19 cellular contexts compared by ENCODE assay signal in genomic region chr9:125271081-125271480, GRCh38. TPM values are rescaled to one million over a fixed set of nuclear protein-coding genes. Genes with fewer than 3 reads are reported as not detected.
A peak's percentile ranks its signal among the peaks of the same experiment; 100 is the strongest.
DNase-seq lines count a peak whose midpoint lies in the region; ATAC-seq, FAIRE-seq and TF ChIP-seq lines count a peak whose summit lies in the region.
"Had no signal": no experiment of that assay in that cellular context is flagged by ENCODE, and none has a peak within 500 bp of the region (broad histone marks: within the 10 kb centered on the region; RNA-seq: fewer than 3 reads in every experiment).

No MANE protein-coding gene starts in this region.

- H2AFZ ChIP-seq in GM12878 (ENCODE audit: control insufficient read depth, low read depth, low read length) (no peak overlapping the region), smooth muscle cell (ENCODE audit: low read depth) (no peak overlapping the region)

- H3K4me1 Mint-ChIP-seq in CD4-positive, alpha-beta memory T cell: peaks cover 21 to 54% (median 31%) of the 10 kb centered on the region in 4 donors

- in situ Hi-C loops in GM12878 (cut with MboI): no loop called here

- no peak overlapping the region for H3K9ac ChIP-seq in GM12878 (ENCODE audit: control insufficient read depth, insufficient read depth, low read length)
- no peak overlapping the region for H3K9ac ChIP-seq in smooth muscle cell (ENCODE audit: low read depth)

- POLR2A ChIA-PET in GM12878 (lab: Charles Lee): no interaction called here
- POLR2A ChIA-PET in CD4-positive, alpha-beta memory T cell (lab: Charles Lee; ENCODE audit: partially characterized antibody): no interaction called here

- TF ChIP-seq EP300 in GM12878 (IDR thresholded peaks at IDR 0.05; ENCODE audit: borderline replicate concordance in 1 of 2, control insufficient read depth in 1 of 2, low read depth in 2 of 2, low read length in 2 of 2): no peak

- H3K27me3 ChIP-seq in GM12878 (replicated peaks in 1 of 2; ENCODE audit: control insufficient read depth in 2 of 2, insufficient read depth in 2 of 2, low read length in 1 of 2) (no peaks in the 10 kb centered on the region), esophagus squamous epithelium (no peaks in the 10 kb centered on the region), smooth muscle cell (ENCODE audit: low read depth) (no peaks in the 10 kb centered on the region)
- no peaks in the 10 kb centered on the region for H3K27me3 ChIP-seq in CD4-positive, alpha-beta memory T cell (ENCODE audit: insufficient read depth, low read length)
- H3K27me3 ChIP-seq: BE2C, SJCRH30 had no signal

- peaks cover 21 to 35% of the 10 kb centered on the region in 2 donors for H3K36me3 Mint-ChIP-seq in CD4-positive, alpha-beta memory T cell

- H3K79me2 ChIP-seq in GM12878 (ENCODE audit: control insufficient read depth, insufficient read depth, low read length) (peaks cover 45% of the 10 kb centered on the region), smooth muscle cell (ENCODE audit: low read depth) (peaks cover 99% of the 10 kb centered on the region)

- TF ChIP-seq CTCF in GM12878 (IDR thresholded peaks at IDR 0.05 in 2 of 3, conservative IDR thresholded peaks at IDR 0.05 in 1 of 3; ENCODE audit: control insufficient read depth in 2 of 3, extremely low read depth in 1 of 3, insufficient read depth in 1 of 3, low read depth in 3 of 3, low read length in 3 of 3): no peak
- no peak for TF ChIP-seq CTCF in esophagus squamous epithelium (IDR thresholded peaks at IDR 0.05)
- no peak for TF ChIP-seq CTCF in smooth muscle cell (IDR thresholded peaks at IDR 0.05; ENCODE audit: borderline replicate concordance, insufficient read depth, poor library complexity, severe bottlenecking)

- CTCF ChIA-PET in GM12878 (lab: Yijun Ruan, JAX): no interaction called here
- CTCF ChIA-PET in CD4-positive, alpha-beta memory T cell (lab: Charles Lee; ENCODE audit: partially characterized antibody): no interaction called here

- no peaks in the 10 kb centered on the region for H3K9me3 Mint-ChIP-seq in CD4-positive, alpha-beta memory T cell
- H3K9me3 Mint-ChIP-seq: CD4-positive, alpha-beta T cell; HFFc6; IgD-negative memory B cell had no signal

- RAD21 ChIA-PET in GM12878 (lab: Charles Lee; ENCODE audit: unreplicated experiment): no interaction called here

- DNase-seq in HPDE6-E6E7 (ENCODE audit: extremely low spot score) (peak; percentile 23), GM12878 (ENCODE audit: low read depth, low spot score) (no peak), esophagus squamous epithelium (lab: John Stamatoyannopoulos, UW) (no peak), smooth muscle cell (lab: John Stamatoyannopoulos, UW; ENCODE audit: unreplicated experiment) (no peak), NCI-H146 treated with DMSO at 0.1 percent for 48 hours (lab: John Stamatoyannopoulos, UW; ENCODE audit: unreplicated experiment) (no peak)
- no peak for DNase-seq in CD4-positive, alpha-beta memory T cell
- DNase-seq: BE2C; CD4-positive, alpha-beta T cell; GOT3; HFFc6; NCI-H1105 treated with DMSO at 0.1 percent for 48 hours; NCI-H187; NCI-H226; NCI-H526; NK-92 treated with Interleukin-12 subunit alpha and Interleukin-12 subunit beta, amount 100 ng/mL, for 24 hours; OCI-M1; SJCRH30 had no signal

- ATAC-seq in GM12878 (no peak), HG02763 (IDR thresholded peaks at IDR 0.05; ENCODE audit: unreplicated experiment) (no peak)

- no peaks in the 10 kb centered on the region for H4K20me1 ChIP-seq in GM12878 (ENCODE audit: control insufficient read depth, insufficient read depth)
- peaks cover 97% of the 10 kb centered on the region for H4K20me1 ChIP-seq in smooth muscle cell (ENCODE audit: low read depth)

- H3K4me1 ChIP-seq in GM12878 (ENCODE audit: control insufficient read depth, insufficient read depth, low read length): no peaks in the 10 kb centered on the region; the same call in 1 of the 2 replicates
- H3K4me1 ChIP-seq in esophagus squamous epithelium: peaks cover 11 to 88% (median 33%) of the 10 kb centered on the region in 3 donors
- H3K4me1 ChIP-seq in smooth muscle cell (ENCODE audit: low read depth): no peaks in the 10 kb centered on the region
- peaks cover 17% of the 10 kb centered on the region for H3K4me1 ChIP-seq in CD4-positive, alpha-beta memory T cell (ENCODE audit: insufficient read depth, low read length)
- H3K4me1 ChIP-seq: BE2C, SJCRH30 had no signal

- TF ChIP-seq POLR2A in GM12878 (IDR thresholded peaks at IDR 0.05; ENCODE audit: low read depth, low read length) (no peak), esophagus squamous epithelium (IDR thresholded peaks at IDR 0.05) (no peak)

- H3K27ac ChIP-seq in GM12878 (ENCODE audit: control insufficient read depth, insufficient read depth): no peak overlapping the region
- H3K27ac ChIP-seq in esophagus squamous epithelium: peak overlapping the region in 3 of 4 donors; percentile 52 to 74 (median 68)
- peak overlapping the region; percentile 76 for H3K27ac ChIP-seq in smooth muscle cell (ENCODE audit: low read depth)
- H3K27ac ChIP-seq in CD4-positive, alpha-beta memory T cell (ENCODE audit: low read depth, low read length): no peak overlapping the region
- H3K27ac ChIP-seq: SJCRH30 had no signal

- H3K27me3 Mint-ChIP-seq in CD4-positive, alpha-beta memory T cell: no peaks in the 10 kb centered on the region
- H3K27me3 Mint-ChIP-seq: CD4-positive, alpha-beta T cell; IgD-negative memory B cell had no signal

- intact Hi-C loops in GM12878 (cut with micrococcal nuclease; ENCODE audit: unreplicated experiment) (no loop called here), esophagus squamous epithelium (cut with DNase I) (no loop called here)
- intact Hi-C loops in CD4-positive, alpha-beta memory T cell (cut with micrococcal nuclease): no loop called here

- TF ChIP-seq RAD21 in GM12878 (IDR thresholded peaks at IDR 0.05; ENCODE audit: insufficient read depth, low read depth, low read length): no peak

- H3K36me3 ChIP-seq in GM12878 (ENCODE audit: control insufficient read depth in 2 of 2, insufficient read depth in 2 of 2, low read length in 1 of 2) (peaks cover 0 to 12% of the 10 kb centered on the region in 2 experiments; a peak in 2 of 4 replicates), esophagus squamous epithelium (peaks cover 0 to 18% (median 0%) of the 10 kb centered on the region in 3 donors), smooth muscle cell (ENCODE audit: low read depth) (no peaks in the 10 kb centered on the region)
- no peaks in the 10 kb centered on the region for H3K36me3 ChIP-seq in CD4-positive, alpha-beta memory T cell (ENCODE audit: insufficient read depth, low read length)

- BruUV-seq in GM12878 (replicated peaks; lab: Mats Ljungman, UMichigan): TSS peak; percentile 44

- no peak overlapping the region for H3K4me2 ChIP-seq in GM12878 (ENCODE audit: control insufficient read depth, insufficient read depth)
- no peak overlapping the region for H3K4me2 ChIP-seq in smooth muscle cell

- no peaks in the 10 kb centered on the region for H3F3A ChIP-seq in smooth muscle cell (ENCODE audit: low read depth)

- H3K4me3 ChIP-seq in GM12878: no peak overlapping the region
- H3K4me3 ChIP-seq in esophagus squamous epithelium: no peak overlapping the region
- no peak overlapping the region for H3K4me3 ChIP-seq in smooth muscle cell
- H3K4me3 ChIP-seq in CD4-positive, alpha-beta memory T cell (ENCODE audit: low read length in 2 of 2): no peak overlapping the region
- H3K4me3 ChIP-seq: SJCRH30 had no signal

- SMC1A ChIA-PET in GM12878 (lab: Charles Lee; ENCODE audit: uncharacterized antibody, unreplicated experiment): no interaction called here

- no peak overlapping the region for H3K27ac Mint-ChIP-seq in CD4-positive, alpha-beta memory T cell
- H3K27ac Mint-ChIP-seq: CD4-positive, alpha-beta T cell; HFFc6 had no signal

- no peak for FAIRE-seq in GM12878 (lab: Jason Lieb, UNC)

- H3K9me3 ChIP-seq in GM12878 (replicated peaks; ENCODE audit: control insufficient read depth, insufficient read depth, low read length) (no peaks in the 10 kb centered on the region), esophagus squamous epithelium (no peaks in the 10 kb centered on the region), smooth muscle cell (replicated peaks; ENCODE audit: low read depth) (no peaks in the 10 kb centered on the region)
- H3K9me3 ChIP-seq in CD4-positive, alpha-beta memory T cell (ENCODE audit: control insufficient read depth in 1 of 2, low read length in 2 of 2): no peaks in the 10 kb centered on the region
- H3K9me3 ChIP-seq: BE2C, SJCRH30 had no signal

- H3K4me3 Mint-ChIP-seq in CD4-positive, alpha-beta memory T cell: peak overlapping the region in 1 of 8 donors; percentile 24
- H3K4me3 Mint-ChIP-seq: CD4-positive, alpha-beta T cell; HFFc6; IgD-negative memory B cell had no signal

- 86% methylated on average over 5 of the region's 5 CpGs for WGBS in GM12878 (ENCODE audit: insufficient coverage, insufficient replicate concordance, low lambda C conversion rate, missing lambda C conversion rate)
- 30 to 35% methylated on average over 5 of the region's 5 CpGs for WGBS in esophagus squamous epithelium, 2 donors
- WGBS in smooth muscle cell (ENCODE audit: low lambda C conversion rate): 81% methylated on average over 5 of the region's 5 CpGs

RNA-seq across cellular contexts. Expression of gene GAPVD1, which starts 9.5 kb away (rescaled TPM):
- 170 and 181 TPM in 2 replicates for total RNA-seq in GM12878 (2013; cell fraction: nucleolus; rRNA removed)
- 30.4 and 31.2 TPM in 2 replicates for total RNA-seq in GM12878 (2014; rRNA removed)
- 27.6 and 31.6 TPM in 2 replicates for total RNA-seq in GM12878 (2014; rRNA removed; fragmentation: Illumina TruSeq; extraction: Trizol)
- 29.6 and 30.1 TPM in 2 replicates for total RNA-seq in GM12878 (2021)
- polyA plus RNA-seq in GM12878 (2011; ENCODE audit: low read depth): 9.3 TPM
- polyA plus RNA-seq in GM12878 (2011; rRNA removed): 15.9 and 17.8 TPM in 2 replicates
- 10.1 and 14.8 TPM in 2 replicates for polyA plus RNA-seq in GM12878 (2011; cell fraction: cytosol; rRNA removed)
- 23.3 and 24.5 TPM in 2 replicates for polyA plus RNA-seq in GM12878 (2011; cell fraction: nucleus; rRNA removed)
- 10.3 and 11.8 TPM in 2 replicates for polyA plus RNA-seq in GM12878 (2012)
- polyA plus RNA-seq in GM12878 (2014; fragmentation: Illumina TruSeq; extraction: Trizol): 22.1 and 23.3 TPM in 2 replicates
- 1 to 10 TPM; 4.3 to 5.2 TPM for polyA plus RNA-seq in GM12878 (2014; fragmentation: Nextera tagmentation; extraction: Ambion mirVana)
- polyA plus RNA-seq in GM12878 (2014; rRNA removed): 16.1 and 17.4 TPM in 2 replicates
- polyA plus RNA-seq in GM12878 (2016; fragmentation: Nextera tagmentation; extraction: Ambion mirVana): 10 to 100 TPM; 35.2 to 36.6 TPM
- polyA minus RNA-seq in GM12878 (2011; rRNA and poly(A)+ RNA removed): 37.7 and 46.3 TPM in 2 replicates
- polyA minus RNA-seq in GM12878 (2011; cell fraction: cytosol; rRNA and poly(A)+ RNA removed): 15.4 and 18.6 TPM in 2 replicates
- 27.9 and 39.5 TPM in 2 replicates for polyA minus RNA-seq in GM12878 (2011; cell fraction: nucleus; rRNA and poly(A)+ RNA removed)
- 10 to 100 TPM; 34.8 to 65.4 (median 44.1) TPM for total RNA-seq in esophagus squamous epithelium
- 48.6 and 56.4 TPM in 2 replicates for total RNA-seq in smooth muscle cell
- polyA plus RNA-seq in smooth muscle cell: 22.0 and 22.3 TPM in 2 replicates
- total RNA-seq in CD4-positive, alpha-beta memory T cell: 10 to 100 TPM; 67.8 to 76.4 TPM
- 10 to 100 TPM; 45.6 to 59.2 TPM for polyA plus RNA-seq in CD4-positive, alpha-beta memory T cell

RNA-seq across cellular contexts. Expression of gene HSPA5, which starts 29.9 kb away (rescaled TPM):
- 30.1 and 31.5 TPM in 2 replicates for total RNA-seq in GM12878 (2013; cell fraction: nucleolus; rRNA removed)
- total RNA-seq in GM12878 (2014; rRNA removed) (53.0 and 70.1 TPM in 2 replicates), GM12878 (2014; rRNA removed; fragmentation: Illumina TruSeq; extraction: Trizol) (45.7 and 46.5 TPM in 2 replicates), GM12878 (2021) (162 and 182 TPM in 2 replicates), esophagus squamous epithelium (100 to 1,000 TPM in 2 of 4 donors, 10 to 100 TPM in 2; 84.1 to 178 (median 132) TPM), smooth muscle cell (168 and 180 TPM in 2 replicates)
- polyA plus RNA-seq in GM12878 (2011; ENCODE audit: low read depth): 200 TPM
- polyA plus RNA-seq in GM12878 (2011; rRNA removed) (67.2 and 86.2 TPM in 2 replicates), GM12878 (2014; fragmentation: Illumina TruSeq; extraction: Trizol) (202 and 218 TPM in 2 replicates), GM12878 (2014; fragmentation: Nextera tagmentation; extraction: Ambion mirVana) (100 to 1,000 TPM in 1 of 2 experiments, 10 to 100 TPM in 1; 39.8 to 105 TPM), GM12878 (2014; rRNA removed) (105 and 114 TPM in 2 replicates), GM12878 (2016; fragmentation: Nextera tagmentation; extraction: Ambion mirVana) (100 to 1,000 TPM; 495 to 517 TPM), smooth muscle cell (513 and 605 TPM in 2 replicates)
- 59.4 and 64.0 TPM in 2 replicates for polyA plus RNA-seq in GM12878 (2011; cell fraction: cytosol; rRNA removed)
- 54.5 and 56.6 TPM in 2 replicates for polyA plus RNA-seq in GM12878 (2011; cell fraction: nucleus; rRNA removed)
- polyA plus RNA-seq in GM12878 (2012): 235 and 250 TPM in 2 replicates
- 61.8 and 82.7 TPM in 2 replicates for polyA minus RNA-seq in GM12878 (2011; rRNA and poly(A)+ RNA removed)
- polyA minus RNA-seq in GM12878 (2011; cell fraction: cytosol; rRNA and poly(A)+ RNA removed): 62.5 and 64.2 TPM in 2 replicates
- polyA minus RNA-seq in GM12878 (2011; cell fraction: nucleus; rRNA and poly(A)+ RNA removed): 19.9 and 26.7 TPM in 2 replicates
- 100 to 1,000 TPM; 147 to 154 TPM for total RNA-seq in CD4-positive, alpha-beta memory T cell
- 100 to 1,000 TPM; 194 to 253 TPM for polyA plus RNA-seq in CD4-positive, alpha-beta memory T cell

Comparison
In these comparisons a context has a peak if more than half of its experiments do, and no peak if none do; other contexts are left out.
1. H3K27ac ChIP-seq: peak in esophagus squamous epithelium (3 of 4) and smooth muscle cell (single experiment); none in GM12878 (single experiment) and CD4-positive, alpha-beta memory T cell (single experiment).